10 cellular contexts compared by ENCODE assay signal in the genomic region with DNA sequence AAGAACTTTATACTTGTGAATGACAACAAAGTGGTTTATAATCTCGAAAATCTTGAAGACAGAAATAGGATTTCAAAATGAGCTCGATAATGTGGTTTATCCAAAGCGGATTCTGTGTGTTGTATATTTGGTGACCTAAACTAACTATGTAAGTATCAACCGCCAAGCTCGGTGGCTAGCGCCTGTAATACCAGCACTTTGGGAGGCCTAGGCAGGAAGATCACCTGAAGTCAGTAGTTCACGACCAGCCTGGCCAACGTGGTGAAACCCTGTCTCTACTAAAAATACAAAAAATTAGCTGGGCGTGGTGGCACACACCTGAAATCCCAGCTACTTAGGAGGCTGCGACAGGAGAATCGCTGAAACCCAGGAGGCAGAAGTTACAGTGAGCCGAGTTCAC. TPM values are rescaled to one million over a fixed set of nuclear protein-coding genes. Genes with fewer than 3 reads are reported as not detected.
DNase-seq lines count a peak whose midpoint lies in the region; ATAC-seq, FAIRE-seq and TF ChIP-seq lines count a peak whose summit lies in the region.
"Had no signal": no experiment of that assay in that cellular context is flagged by ENCODE, and none has a peak within 500 bp of the region (broad histone marks: within the 10 kb centered on the region; RNA-seq: fewer than 3 reads in every experiment).

No MANE protein-coding gene starts in this region.

- peak overlapping the region; percentile 97 for H3K4me3 Mint-ChIP-seq in activated naive CD4-positive, alpha-beta T cell treated with anti-CD3 and anti-CD28 coated beads, Interleukin-2, amount 50 U/mL, for 24 hours
- H3K4me3 Mint-ChIP-seq in T-helper 2 cell treated with Interferon-gamma antibody and Interleukin-4, amounts not matched to agents 5 μg/mL and 100 μg/mL, for 36 hours: peak overlapping the region; percentile 89

- H3K27me3 ChIP-seq in thoracic aorta (replicated peaks; ENCODE audit: insufficient read depth): no peaks in the 10 kb centered on the region

- no peaks in the 10 kb centered on the region for H3K9me3 ChIP-seq in thoracic aorta

- H3K36me3 ChIP-seq in thoracic aorta: no peaks in the 10 kb centered on the region

- peak overlapping the region; percentile 97 for H3K4me3 ChIP-seq in fibroblast of the aortic adventitia (ENCODE audit: low read depth, low read length)
- peak overlapping the region; percentile 71 for H3K4me3 ChIP-seq in thoracic aorta

- TF ChIP-seq CTCF in fibroblast of the aortic adventitia (IDR thresholded peaks at IDR 0.05; ENCODE audit: insufficient read depth, low read length) (no peak), thoracic aorta (IDR thresholded peaks at IDR 0.05) (no peak)

- no peak overlapping the region for H3K27ac Mint-ChIP-seq in activated naive CD4-positive, alpha-beta T cell treated with anti-CD3 and anti-CD28 coated beads, Interleukin-2, amount 50 U/mL, for 24 hours
- peak overlapping the region; percentile 26 for H3K27ac Mint-ChIP-seq in T-helper 2 cell treated with Interferon-gamma antibody and Interleukin-4, amounts not matched to agents 5 μg/mL and 100 μg/mL, for 36 hours

- no peaks in the 10 kb centered on the region for H3K27me3 Mint-ChIP-seq in activated naive CD4-positive, alpha-beta T cell treated with anti-CD3 and anti-CD28 coated beads, Interleukin-2, amount 50 U/mL, for 24 hours
- no peaks in the 10 kb centered on the region for H3K27me3 Mint-ChIP-seq in T-helper 2 cell treated with Interferon-gamma antibody and Interleukin-4, amounts not matched to agents 5 μg/mL and 100 μg/mL, for 36 hours (ENCODE audit: low read depth)

- no peak for ATAC-seq in thoracic aorta (ENCODE audit: insufficient number of reproducible peaks, low FRiP score, low read depth)

- H3K9me3 Mint-ChIP-seq in activated naive CD4-positive, alpha-beta T cell treated with anti-CD3 and anti-CD28 coated beads, Interleukin-2, amount 50 U/mL, for 24 hours: no peaks in the 10 kb centered on the region
- no peaks in the 10 kb centered on the region for H3K9me3 Mint-ChIP-seq in T-helper 2 cell treated with Interferon-gamma antibody and Interleukin-4, amounts not matched to agents 5 μg/mL and 100 μg/mL, for 36 hours

- peaks cover 19% of the 10 kb centered on the region for H3K36me3 Mint-ChIP-seq in activated naive CD4-positive, alpha-beta T cell treated with anti-CD3 and anti-CD28 coated beads, Interleukin-2, amount 50 U/mL, for 24 hours
- H3K36me3 Mint-ChIP-seq in T-helper 2 cell treated with Interferon-gamma antibody and Interleukin-4, amounts not matched to agents 5 μg/mL and 100 μg/mL, for 36 hours (ENCODE audit: low read depth): peaks cover 42% of the 10 kb centered on the region

- peak overlapping the region in 1 of 2 donors; percentile 89 for H3K27ac ChIP-seq in thoracic aorta

- FAIRE-seq in RCC 7860 (lab: Jason Lieb, UNC): no peak

- peaks cover 64% of the 10 kb centered on the region for H3K4me1 Mint-ChIP-seq in activated naive CD4-positive, alpha-beta T cell treated with anti-CD3 and anti-CD28 coated beads, Interleukin-2, amount 50 U/mL, for 24 hours
- H3K4me1 Mint-ChIP-seq in T-helper 2 cell treated with Interferon-gamma antibody and Interleukin-4, amounts not matched to agents 5 μg/mL and 100 μg/mL, for 36 hours (ENCODE audit: low read depth): peaks cover 53% of the 10 kb centered on the region

- H3K4me1 ChIP-seq in thoracic aorta (ENCODE audit: control insufficient read depth in 1 of 2, low read depth in 2 of 2): peaks cover 26 to 71% of the 10 kb centered on the region in 2 donors

- no peak for DNase-seq in activated naive CD4-positive, alpha-beta T cell (lab: John Stamatoyannopoulos, UW)
- DNase-seq in T-helper 2 cell treated with Interferon-gamma antibody and Interleukin-4, amounts not matched to agents 5 μg/mL and 100 μg/mL, for 36 hours (ENCODE audit: low spot score): no peak
- DNase-seq in fibroblast of the aortic adventitia (ENCODE audit: low read depth): peak; percentile 56
- DNase-seq in thoracic aorta (ENCODE audit: low spot score): no peak
- DNase-seq in AG08395 (ENCODE audit: low spot score): no peak
- no peak for DNase-seq in germinal center (ENCODE audit: low spot score)
- no peak for DNase-seq in RCC 7860 (ENCODE audit: low spot score)
- DNase-seq: caudate nucleus, NCI-H510A treated with DMSO at 0.1 percent for 48 hours had no signal

RNA-seq across cellular contexts. Expression of gene ATP13A3, which starts 2.2 kb away (rescaled TPM):
- total RNA-seq in fibroblast of the aortic adventitia (ENCODE audit: low replicate concordance): 448 and 494 TPM in 2 replicates
- total RNA-seq in thoracic aorta: 100 to 1,000 TPM; 188 to 361 TPM
